In genomic region chr6:37222992-37223391, GRCh38 we compare ENCODE assay signal across 8 cellular contexts. TPM values are rescaled to one million over a fixed set of nuclear protein-coding genes. Genes with fewer than 3 reads are reported as not detected.
DNase-seq lines count a peak whose midpoint lies in the region; ATAC-seq and TF ChIP-seq lines count a peak whose summit lies in the region.

No MANE protein-coding gene starts in this region.

- no peak for TF ChIP-seq POLR2A in transverse colon (IDR thresholded peaks at IDR 0.05)

- no peak overlapping the region for H3K27ac ChIP-seq in lower lobe of right lung
- H3K27ac ChIP-seq in transverse colon: peak overlapping the region; percentile 58 to 72 (median 61)

- H3K36me3 ChIP-seq in lower lobe of right lung (no peaks in the 10 kb centered on the region), transverse colon (no peaks in the 10 kb centered on the region)

- peaks cover 21% of the 10 kb centered on the region for H3K4me1 ChIP-seq in lower lobe of right lung
- H3K4me1 ChIP-seq in transverse colon: peaks cover 0 to 15% (median 10%) of the 10 kb centered on the region in 4 donors

- H3K27me3 ChIP-seq in lower lobe of right lung (ENCODE audit: low read depth) (no peaks in the 10 kb centered on the region), transverse colon (no peaks in the 10 kb centered on the region)

- no peaks in the 10 kb centered on the region for H3K9me3 Mint-ChIP-seq in activated naive CD4-positive, alpha-beta T cell treated with anti-CD3 and anti-CD28 coated beads, Interleukin-2, amount 50 U/mL, for 24 hours
- H3K9me3 Mint-ChIP-seq in activated naive CD8-positive, alpha-beta T cell treated with anti-CD3 and anti-CD28 coated beads, Interleukin-2, amount 50 U/mL, for 24 hours: no peaks in the 10 kb centered on the region

- H3K4me3 ChIP-seq in lower lobe of right lung (peak overlapping the region; percentile 76), transverse colon (peak overlapping the region in 2 of 4 donors; percentile 48 to 78)

- TF ChIP-seq EP300 in transverse colon (IDR thresholded peaks at IDR 0.05; ENCODE audit: low read depth): no peak

- intact Hi-C loops in lower lobe of right lung (cut with DNase I) (no loop called here), transverse colon (cut with DNase I; ENCODE audit: low total_unique reads) (no loop called here)

- H3K36me3 Mint-ChIP-seq in activated naive CD4-positive, alpha-beta T cell treated with anti-CD3 and anti-CD28 coated beads, Interleukin-2, amount 50 U/mL, for 24 hours: no peaks in the 10 kb centered on the region
- H3K36me3 Mint-ChIP-seq in activated naive CD8-positive, alpha-beta T cell treated with anti-CD3 and anti-CD28 coated beads, Interleukin-2, amount 50 U/mL, for 24 hours (ENCODE audit: low read depth): no peaks in the 10 kb centered on the region

- in situ Hi-C loops in transverse colon (cut with MboI; ENCODE audit: low pct_ligation_motif_present in 1 of 4, low pct_unique_long_range_greater_than_20kb in 1 of 4, low sequenced_read_pairs in 3 of 4): loop anchor here in 3 of 4 donors (25.0 kb wide), 2 partner anchors 336 to 461 kb away; partner anchors contain the start of gene C6orf89 (in 3 of the 3)

- ATAC-seq in activated naive CD8-positive, alpha-beta T cell treated with anti-CD3 and anti-CD28 coated beads, Interleukin-2, amount 50 U/mL, for 24 hours: no peak
- no peak for ATAC-seq in lower lobe of right lung

- peaks cover 20% of the 10 kb centered on the region for H3K4me1 Mint-ChIP-seq in activated naive CD4-positive, alpha-beta T cell treated with anti-CD3 and anti-CD28 coated beads, Interleukin-2, amount 50 U/mL, for 24 hours
- H3K4me1 Mint-ChIP-seq in activated naive CD8-positive, alpha-beta T cell treated with anti-CD3 and anti-CD28 coated beads, Interleukin-2, amount 50 U/mL, for 24 hours: peaks cover 16% of the 10 kb centered on the region

- H3K27me3 Mint-ChIP-seq in activated naive CD4-positive, alpha-beta T cell treated with anti-CD3 and anti-CD28 coated beads, Interleukin-2, amount 50 U/mL, for 24 hours: no peaks in the 10 kb centered on the region
- H3K27me3 Mint-ChIP-seq in activated naive CD8-positive, alpha-beta T cell treated with anti-CD3 and anti-CD28 coated beads, Interleukin-2, amount 50 U/mL, for 24 hours: no peaks in the 10 kb centered on the region

- H3K27ac Mint-ChIP-seq in activated naive CD4-positive, alpha-beta T cell treated with anti-CD3 and anti-CD28 coated beads, Interleukin-2, amount 50 U/mL, for 24 hours: peak overlapping the region; percentile 72
- H3K27ac Mint-ChIP-seq in activated naive CD8-positive, alpha-beta T cell treated with anti-CD3 and anti-CD28 coated beads, Interleukin-2, amount 50 U/mL, for 24 hours: no peak overlapping the region

- H3K4me3 Mint-ChIP-seq in activated naive CD4-positive, alpha-beta T cell treated with anti-CD3 and anti-CD28 coated beads, Interleukin-2, amount 50 U/mL, for 24 hours: peak overlapping the region; percentile 80
- H3K4me3 Mint-ChIP-seq in activated naive CD8-positive, alpha-beta T cell treated with anti-CD3 and anti-CD28 coated beads, Interleukin-2, amount 50 U/mL, for 24 hours: peak overlapping the region; percentile 75

- DNase-seq in activated naive CD4-positive, alpha-beta T cell (lab: John Stamatoyannopoulos, UW): no peak
- DNase-seq in activated naive CD8-positive, alpha-beta T cell treated with anti-CD3 and anti-CD28 coated beads, Interleukin-2, amount 50 U/mL, for 24 hours: no peak
- DNase-seq in lower lobe of right lung: no peak
- DNase-seq in transverse colon: no peak
- DNase-seq in islet precursor cell: no peak
- DNase-seq in GM19240 (ENCODE audit: insufficient read length, low spot score): no peak
- no peak for DNase-seq in NCI-H510A treated with DMSO at 0.1 percent for 48 hours (lab: John Stamatoyannopoulos, UW)

- no peak for TF ChIP-seq CTCF in lower lobe of right lung (IDR thresholded peaks at IDR 0.05)
- no peak for TF ChIP-seq CTCF in transverse colon (IDR thresholded peaks at IDR 0.05)

- H3K9me3 ChIP-seq in lower lobe of right lung (no peaks in the 10 kb centered on the region), transverse colon (no peaks in the 10 kb centered on the region)

RNA-seq across cellular contexts. Expression of gene TBC1D22B, which starts 34.6 kb away (rescaled TPM):
- total RNA-seq in lower lobe of right lung: 11.5 TPM
- 10 to 100 TPM in 3 of 4 donors, 1 to 10 TPM in 1; 9.0 to 15.7 (median 12.6) TPM for total RNA-seq in transverse colon

RNA-seq across cellular contexts. Expression of gene TMEM217, which starts 35.0 kb away (rescaled TPM):
- 1.1 TPM for total RNA-seq in lower lobe of right lung
- 1 to 10 TPM in 2 of 4 donors, under 1 TPM in 1, not detected in 1; 0.41 to 1.4 (median 1.1) TPM for total RNA-seq in transverse colon

RNA-seq across cellular contexts. Expression of gene PIM1, which starts 53.0 kb away (rescaled TPM):
- total RNA-seq in lower lobe of right lung: 56.8 TPM
- total RNA-seq in transverse colon: 100 to 1,000 TPM in 1 of 4 donors, 10 to 100 TPM in 2, 1 to 10 TPM in 1; 6.8 to 102 (median 24.0) TPM
